ENCODE assay signal across 27 cellular contexts in genomic region chr16:57514891-57515600, GRCh38. TPM values are rescaled to one million over a fixed set of nuclear protein-coding genes. Genes with fewer than 3 reads are reported as not detected.
DNase-seq lines count a peak whose midpoint lies in the region; ATAC-seq and TF ChIP-seq lines count a peak whose summit lies in the region.
"Had no signal": no experiment of that assay in that cellular context is flagged by ENCODE, and none has a peak within 500 bp of the region (broad histone marks: within the 10 kb centered on the region; RNA-seq: fewer than 3 reads in every experiment).

No MANE protein-coding gene starts in this region.

- H3K4me1 ChIP-seq in right cardiac atrium (ENCODE audit: control insufficient read depth, insufficient read depth, low read length), result no peaks in the 10 kb centered on the region
- H3K4me1 ChIP-seq in GM23248 (ENCODE audit: insufficient read depth), result no peaks in the 10 kb centered on the region
- no peaks in the 10 kb centered on the region for H3K4me1 ChIP-seq in prostate gland (replicated peaks)

- peaks cover 2 to 7% of the 10 kb centered on the region in 2 donors for H3K4me1 Mint-ChIP-seq in natural killer cell treated with Interleukin-12 subunit alpha and Interleukin-12 subunit beta and Interleukin-15 and Interleukin-18, amount 100 ng/mL, for 72 hours (ENCODE audit: low read depth in 2 of 2)
- H3K4me1 Mint-ChIP-seq in natural killer cell (peaks cover 3 to 8% of the 10 kb centered on the region in 2 donors), mesothelial cell of epicardium (peaks cover 43% of the 10 kb centered on the region)

- TF ChIP-seq POLR2A in prostate gland (IDR thresholded peaks at IDR 0.05), result no peak

- no peaks in the 10 kb centered on the region for H3K9me3 Mint-ChIP-seq in natural killer cell treated with Interleukin-12 subunit alpha and Interleukin-12 subunit beta and Interleukin-15 and Interleukin-18, amount 100 ng/mL, for 72 hours
- H3K9me3 Mint-ChIP-seq in natural killer cell (no peaks in the 10 kb centered on the region), mesothelial cell of epicardium (no peaks in the 10 kb centered on the region)
- H3K9me3 Mint-ChIP-seq: activated CD4-positive, alpha-beta T cell treated with anti-CD3 and anti-CD28 coated beads, Interleukin-2, amount 10 ng/mL, durations not matched to agents 7 days and 5 days had no signal

- H3K36me3 ChIP-seq in GM23248 (ENCODE audit: low read depth) (no peaks in the 10 kb centered on the region), prostate gland (peaks cover 0 to 7% of the 10 kb centered on the region in 2 donors)
- H3K36me3 ChIP-seq: transverse colon had no signal

- no peak overlapping the region for H3K4me2 ChIP-seq in GM23248 (ENCODE audit: unreplicated experiment)
- H3K4me2 ChIP-seq: BLaER1 had no signal

- intact Hi-C loops in natural killer cell (cut with micrococcal nuclease), result loop anchor here (5.0 kb wide), 1 partner anchor 38 kb away; no protein-coding TSS in a partner anchor
- intact Hi-C loops in right cardiac atrium (cut with DNase I), result loop anchor here in 2 of 4 donors (5.0 to 10.0 kb wide), 4 partner anchors 33 to 210 kb away; partner anchors contain the start of gene POLR2C (in 1 of the 2)
- intact Hi-C loops in prostate gland (cut with DNase I), result loop anchor here (5.0 kb wide), 1 partner anchor 38 kb away; no protein-coding TSS in a partner anchor

- H3K4me3 ChIP-seq in right cardiac atrium (ENCODE audit: low read length) (no peak overlapping the region), GM23248 (no peak overlapping the region), prostate gland (no peak overlapping the region)
- H3K4me3 ChIP-seq: BLaER1, esophagus squamous epithelium, K562, stomach, transverse colon had no signal

- H3K9ac ChIP-seq in GM23248, result no peak overlapping the region
- H3K9ac ChIP-seq: BLaER1 had no signal

- no peaks in the 10 kb centered on the region for H3K27me3 Mint-ChIP-seq in natural killer cell treated with Interleukin-12 subunit alpha and Interleukin-12 subunit beta and Interleukin-15 and Interleukin-18, amount 100 ng/mL, for 72 hours
- H3K27me3 Mint-ChIP-seq in natural killer cell (ENCODE audit: low read depth in 2 of 2) (no peaks in the 10 kb centered on the region), mesothelial cell of epicardium (ENCODE audit: low read depth) (no peaks in the 10 kb centered on the region)
- H3K27me3 Mint-ChIP-seq: activated CD4-positive, alpha-beta T cell treated with anti-CD3 and anti-CD28 coated beads, Interleukin-2, amount 10 ng/mL, durations not matched to agents 7 days and 5 days; activated naive CD8-positive, alpha-beta T cell; T-helper 17 cell had no signal

- TF ChIP-seq CTCF in natural killer cell (IDR thresholded peaks at IDR 0.05) (no peak), mesothelial cell of epicardium (IDR thresholded peaks at IDR 0.05; ENCODE audit: unreplicated experiment) (no peak), prostate gland (IDR thresholded peaks at IDR 0.05) (no peak)

- H4K20me1 ChIP-seq in GM23248 (ENCODE audit: insufficient read depth), result no peaks in the 10 kb centered on the region
- H4K20me1 ChIP-seq: BLaER1 had no signal

- ATAC-seq in natural killer cell treated with Interleukin-12 subunit alpha and Interleukin-12 subunit beta and Interleukin-15 and Interleukin-18, amount 100 ng/mL, for 72 hours, result no peak
- ATAC-seq in natural killer cell (no peak), right cardiac atrium (peak; percentile 53 to 58)
- ATAC-seq: K562, Panc1, T-helper 17 cell had no signal

- H3K9me3 ChIP-seq in right cardiac atrium (ENCODE audit: control insufficient read depth, low read length) (no peaks in the 10 kb centered on the region), GM23248 (ENCODE audit: low read depth) (no peaks in the 10 kb centered on the region), prostate gland (no peaks in the 10 kb centered on the region)
- H3K9me3 ChIP-seq: BLaER1, esophagus squamous epithelium, stomach, transverse colon had no signal

- no peaks in the 10 kb centered on the region for H3F3A ChIP-seq in GM23248 (ENCODE audit: insufficient read depth)

- no peaks in the 10 kb centered on the region for H3K79me2 ChIP-seq in GM23248 (ENCODE audit: insufficient read depth)

- H2AFZ ChIP-seq in GM23248, result no peak overlapping the region

- in situ Hi-C loops in GM23248 (cut with MboI), result loop anchor here (10.0 kb wide), 1 partner anchor 210 kb away; no protein-coding TSS in a partner anchor

- 73% methylated on average over 21 of the region's 21 CpGs for WGBS in right cardiac atrium
- 89 to 95% methylated on average over 18 to 21 of the region's 21 CpGs for WGBS in GM23248 (ENCODE audit: low coverage in 1 of 2, low lambda C conversion rate in 2 of 2, missing lambda C conversion rate in 2 of 2), 2 experiments
- WGBS in prostate gland, result 67% methylated on average over 21 of the region's 21 CpGs

- peak; percentile 40 for DNase-seq in natural killer cell treated with Interleukin-12 subunit alpha and Interleukin-12 subunit beta and Interleukin-15 and Interleukin-18, amount 100 ng/mL, for 72 hours (ENCODE audit: low spot score)
- DNase-seq in natural killer cell (no peak), right cardiac atrium (peak; percentile 42 to 72 (median 59)), mesothelial cell of epicardium (ENCODE audit: low spot score in 2 of 2, unreplicated experiment in 2 of 2) (no peak), GM23248 (no peak), prostate gland (ENCODE audit: low spot score) (no peak), DMS 273 (lab: John Stamatoyannopoulos, UW; ENCODE audit: unreplicated experiment) (no peak)
- no peak for DNase-seq in stimulated activated CD8-positive, alpha-beta memory T cell treated with anti-CD3 and anti-CD28 coated beads, Interleukin-4, amount 100 ng/mL, for 48 hours
- DNase-seq: activated CD4-positive, alpha-beta T cell treated with anti-CD3 and anti-CD28 coated beads, Interleukin-2, amount 10 ng/mL, durations not matched to agents 7 days and 5 days; Calu3; effector CD8-positive, alpha-beta T cell; esophagus squamous epithelium; MM.1S; NCI-H1436; NCI-H2107; NCI-H510A; nucleus accumbens; retina; stomach; T-helper 17 cell; transverse colon had no signal

- H3K36me3 Mint-ChIP-seq in natural killer cell treated with Interleukin-12 subunit alpha and Interleukin-12 subunit beta and Interleukin-15 and Interleukin-18, amount 100 ng/mL, for 72 hours, result peaks cover 4% of the 10 kb centered on the region
- H3K36me3 Mint-ChIP-seq in natural killer cell (no peaks in the 10 kb centered on the region), mesothelial cell of epicardium (peaks cover 23% of the 10 kb centered on the region)

- H3K27ac Mint-ChIP-seq in natural killer cell treated with Interleukin-12 subunit alpha and Interleukin-12 subunit beta and Interleukin-15 and Interleukin-18, amount 100 ng/mL, for 72 hours, result peak overlapping the region in 1 of 2 donors; percentile 6
- H3K27ac Mint-ChIP-seq in natural killer cell (peak overlapping the region in 1 of 2 donors; percentile 2), mesothelial cell of epicardium (peak overlapping the region; percentile 0)
- H3K27ac Mint-ChIP-seq: activated CD4-positive, alpha-beta T cell treated with anti-CD3 and anti-CD28 coated beads, Interleukin-2, amount 10 ng/mL, durations not matched to agents 7 days and 5 days had no signal

- no peak overlapping the region for H3K4me3 Mint-ChIP-seq in natural killer cell treated with Interleukin-12 subunit alpha and Interleukin-12 subunit beta and Interleukin-15 and Interleukin-18, amount 100 ng/mL, for 72 hours
- no peak overlapping the region for H3K4me3 Mint-ChIP-seq in natural killer cell
- H3K4me3 Mint-ChIP-seq in mesothelial cell of epicardium, result no peak overlapping the region
- H3K4me3 Mint-ChIP-seq: activated CD4-positive, alpha-beta T cell treated with anti-CD3 and anti-CD28 coated beads, Interleukin-2, amount 10 ng/mL, durations not matched to agents 7 days and 5 days; activated naive CD8-positive, alpha-beta T cell; T-helper 17 cell had no signal

- H3K27ac ChIP-seq in right cardiac atrium (ENCODE audit: low read length) (no peak overlapping the region), GM23248 (no peak overlapping the region), prostate gland (no peak overlapping the region)
- H3K27ac ChIP-seq: BLaER1, stomach, transverse colon had no signal

- no peaks in the 10 kb centered on the region for H3K9me2 ChIP-seq in GM23248 (ENCODE audit: insufficient read depth)

- H3K27me3 ChIP-seq in right cardiac atrium (ENCODE audit: control insufficient read depth, insufficient read depth), result no peaks in the 10 kb centered on the region
- H3K27me3 ChIP-seq in GM23248 (replicated peaks; ENCODE audit: insufficient read depth), result no peaks in the 10 kb centered on the region
- H3K27me3 ChIP-seq in prostate gland (replicated peaks; ENCODE audit: insufficient read depth), result no peaks in the 10 kb centered on the region
- H3K27me3 ChIP-seq: BLaER1, esophagus squamous epithelium, stomach, transverse colon had no signal

RNA-seq across cellular contexts. Expression of gene CCDC102A, which starts 21.3 kb away (rescaled TPM):
- total RNA-seq in natural killer cell treated with Interleukin-12 subunit alpha and Interleukin-12 subunit beta and Interleukin-15 and Interleukin-18, amount 100 ng/mL, for 72 hours, result 10 to 100 TPM; 13.9 to 21.5 TPM
- total RNA-seq in natural killer cell (10 to 100 TPM; 15.5 to 24.4 (median 17.1) TPM), right cardiac atrium (10 to 100 TPM in 3 of 4 donors, 1 to 10 TPM in 1; 7.6 to 15.4 (median 11.0) TPM), mesothelial cell of epicardium (30.6 to 31.9 TPM (median 31.3 TPM) in 3 replicates), prostate gland (10 to 100 TPM; 22.5 to 26.8 TPM)
- polyA plus RNA-seq in right cardiac atrium (9.0 TPM), GM23248 (2016; fragmentation: Nextera tagmentation; extraction: Ambion mirVana) (3.9 and 4.6 TPM in 2 replicates)
- total RNA-seq in GM23248 (2014; rRNA removed; shearing (Covaris generic)), result 17.7 and 20.6 TPM in 2 replicates

RNA-seq across cellular contexts. Expression of gene ADGRG5, which starts 27.4 kb away (rescaled TPM):
- 10 to 100 TPM; 86.8 to 95.0 TPM for total RNA-seq in natural killer cell treated with Interleukin-12 subunit alpha and Interleukin-12 subunit beta and Interleukin-15 and Interleukin-18, amount 100 ng/mL, for 72 hours
- total RNA-seq in natural killer cell (100 to 1,000 TPM in 1 of 3 donors, 10 to 100 TPM in 2; 83.2 to 118 (median 94.5) TPM), right cardiac atrium (under 1 TPM in 2 of 4 donors, not detected in 2; 0.11 to 0.29 TPM), mesothelial cell of epicardium (1.1 to 1.3 TPM (median 1.3 TPM) in 3 replicates), prostate gland (1 to 10 TPM in 1 of 2 donors, under 1 TPM in 1; 0.27 to 3.3 TPM)
- polyA plus RNA-seq in right cardiac atrium (0.02 TPM), GM23248 (2016; fragmentation: Nextera tagmentation; extraction: Ambion mirVana) (0.05 and 0.18 TPM in 2 replicates)
- not detected in 2 replicates for total RNA-seq in GM23248 (2014; rRNA removed; shearing (Covaris generic))
- total RNA-seq: chondrocyte, SK-MEL-5 had no signal

RNA-seq across cellular contexts. Expression of gene DOK4, which starts 28.8 kb away (rescaled TPM):
- 1 to 10 TPM; 4.2 to 6.5 TPM for total RNA-seq in natural killer cell treated with Interleukin-12 subunit alpha and Interleukin-12 subunit beta and Interleukin-15 and Interleukin-18, amount 100 ng/mL, for 72 hours
- total RNA-seq in natural killer cell (1 to 10 TPM in 2 of 3 donors, under 1 TPM in 1; 0.75 to 2.5 (median 1.5) TPM), right cardiac atrium (10 to 100 TPM; 15.1 to 19.4 (median 16.5) TPM), mesothelial cell of epicardium (79.0 to 83.6 TPM (median 83.6 TPM) in 3 replicates), prostate gland (10 to 100 TPM; 26.3 to 55.4 TPM)
- polyA plus RNA-seq in right cardiac atrium (12.2 TPM), GM23248 (2016; fragmentation: Nextera tagmentation; extraction: Ambion mirVana) (44.6 and 47.1 TPM in 2 replicates)
- total RNA-seq in GM23248 (2014; rRNA removed; shearing (Covaris generic)), result 51.6 and 60.5 TPM in 2 replicates

RNA-seq across cellular contexts. Expression of gene POLR2C, which starts 52.6 kb away (rescaled TPM):
- 10 to 100 TPM; 63.8 to 85.4 TPM for total RNA-seq in natural killer cell treated with Interleukin-12 subunit alpha and Interleukin-12 subunit beta and Interleukin-15 and Interleukin-18, amount 100 ng/mL, for 72 hours
- total RNA-seq in natural killer cell (10 to 100 TPM; 55.4 to 71.2 (median 66.7) TPM), right cardiac atrium (10 to 100 TPM; 36.9 to 47.7 (median 42.0) TPM), mesothelial cell of epicardium (62.1 to 69.1 TPM (median 65.0 TPM) in 3 replicates), prostate gland (100 to 1,000 TPM in 1 of 2 donors, 10 to 100 TPM in 1; 99.6 to 182 TPM)
- polyA plus RNA-seq in right cardiac atrium (36.8 TPM), GM23248 (2016; fragmentation: Nextera tagmentation; extraction: Ambion mirVana) (39.6 and 40.0 TPM in 2 replicates)
- 152 and 163 TPM in 2 replicates for total RNA-seq in GM23248 (2014; rRNA removed; shearing (Covaris generic))

Comparison
In these comparisons a context has a peak if more than half of its experiments do, and no peak if none do; other contexts are left out.
1. DNase-seq: peak in natural killer cell treated with Interleukin-12 subunit alpha and Interleukin-12 subunit beta and Interleukin-15 and Interleukin-18, amount 100 ng/mL, for 72 hours (single experiment) and right cardiac atrium (3 of 3); none in natural killer cell (single experiment), mesothelial cell of epicardium (0 of 2), GM23248 (single experiment), stimulated activated CD8-positive, alpha-beta memory T cell treated with anti-CD3 and anti-CD28 coated beads, Interleukin-4, amount 100 ng/mL, for 48 hours (single experiment), prostate gland (single experiment) and DMS 273 (single experiment).
2. ATAC-seq: peak in right cardiac atrium (2 of 2); none in natural killer cell treated with Interleukin-12 subunit alpha and Interleukin-12 subunit beta and Interleukin-15 and Interleukin-18, amount 100 ng/mL, for 72 hours (0 of 2) and natural killer cell (0 of 3).
3. RNA of gene ADGRG5, which starts 27.4 kb away (total RNA-seq): 86.8 to 95.0 TPM in natural killer cell treated with Interleukin-12 subunit alpha and Interleukin-12 subunit beta and Interleukin-15 and Interleukin-18, amount 100 ng/mL, for 72 hours and 83.2 to 118 TPM in natural killer cell; 0.27 to 3.3 TPM in prostate gland, 1.1 to 1.3 TPM in mesothelial cell of epicardium, 0.11 to 0.29 TPM in right cardiac atrium and not detected in GM23248; every median in the first group is over 10 times any median in the second.